Comparison of ENCODE assay signal across 16 cellular contexts in the genomic region with DNA sequence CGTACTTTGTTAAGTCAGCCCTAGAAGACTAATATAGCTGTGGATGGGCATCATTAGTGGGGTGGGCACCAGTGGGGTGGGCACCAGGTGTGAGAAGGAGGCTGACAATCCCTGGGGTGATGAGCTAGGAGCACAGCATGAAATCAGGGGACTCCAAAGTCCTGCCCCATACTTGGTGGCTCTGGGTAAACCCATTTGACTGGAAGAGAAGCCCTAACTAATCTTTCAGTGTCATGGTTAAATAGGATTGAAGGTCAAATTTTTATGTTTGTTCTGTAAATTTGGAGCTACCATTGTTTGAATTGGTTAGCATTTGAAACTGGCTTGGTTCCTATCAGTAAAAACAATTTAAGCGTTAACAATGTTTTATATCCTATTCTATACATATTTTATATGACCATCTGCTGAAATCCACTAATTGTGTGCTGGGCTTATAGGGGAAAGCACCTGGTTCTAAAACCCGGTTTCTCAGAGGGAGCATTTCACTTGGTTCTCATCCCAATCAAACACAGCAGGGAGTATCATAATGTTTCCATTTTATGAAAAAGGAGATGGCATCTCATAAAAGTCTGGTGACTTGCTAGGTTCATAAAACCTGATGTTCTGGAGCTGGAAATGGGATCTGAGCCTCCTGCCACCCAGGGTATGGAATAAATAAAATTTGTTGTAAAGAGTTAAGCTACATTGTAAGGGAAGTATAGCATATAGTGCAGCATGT.
"Had no signal": no experiment of that assay in that cellular context is flagged by ENCODE, and none has a peak within 500 bp of the region (broad histone marks: within the 10 kb centered on the region; RNA-seq: fewer than 3 reads in every experiment).

No MANE protein-coding gene starts in this region.

- H3K27ac Mint-ChIP-seq: activated naive CD4-positive, alpha-beta T cell treated with anti-CD3 and anti-CD28 coated beads, Interleukin-2, amount 50 U/mL, for 24 hours; memory B cell; nephron progenitor cell; stimulated activated effector memory CD8-positive, alpha-beta T cell treated with anti-CD3 and anti-CD28 coated beads, Interleukin-12 subunit alpha, Interleukin-12 subunit beta, amount 100 ng/mL, for 72 hours had no signal

- H3K9me3 Mint-ChIP-seq: activated naive CD4-positive, alpha-beta T cell treated with anti-CD3 and anti-CD28 coated beads, Interleukin-2, amount 50 U/mL, for 24 hours; memory B cell; nephron progenitor cell; stimulated activated effector memory CD8-positive, alpha-beta T cell treated with anti-CD3 and anti-CD28 coated beads, Interleukin-12 subunit alpha, Interleukin-12 subunit beta, amount 100 ng/mL, for 72 hours had no signal

- H3K36me3 ChIP-seq: left lung, ovary had no signal

- ATAC-seq: activated CD4-positive, CD25-positive, alpha-beta regulatory T cell treated with anti-CD3 and anti-CD28 coated beads, Interleukin-2, amount 50 U/mL, for 24 hours; left lung; stimulated activated effector memory CD8-positive, alpha-beta T cell treated with anti-CD3 and anti-CD28 coated beads, Interleukin-12 subunit alpha, Interleukin-12 subunit beta, amount 100 ng/mL, for 72 hours had no signal

- FAIRE-seq: islet of Langerhans, TTC549 had no signal

- H3K4me3 Mint-ChIP-seq: activated naive CD4-positive, alpha-beta T cell treated with anti-CD3 and anti-CD28 coated beads, Interleukin-2, amount 50 U/mL, for 24 hours; memory B cell; nephron progenitor cell; stimulated activated effector memory CD8-positive, alpha-beta T cell treated with anti-CD3 and anti-CD28 coated beads, Interleukin-12 subunit alpha, Interleukin-12 subunit beta, amount 100 ng/mL, for 72 hours had no signal

- H3K27me3 ChIP-seq: left lung, ovary had no signal

- H3K36me3 Mint-ChIP-seq: activated naive CD4-positive, alpha-beta T cell treated with anti-CD3 and anti-CD28 coated beads, Interleukin-2, amount 50 U/mL, for 24 hours; memory B cell; stimulated activated effector memory CD8-positive, alpha-beta T cell treated with anti-CD3 and anti-CD28 coated beads, Interleukin-12 subunit alpha, Interleukin-12 subunit beta, amount 100 ng/mL, for 72 hours had no signal

- H3K4me1 Mint-ChIP-seq: activated naive CD4-positive, alpha-beta T cell treated with anti-CD3 and anti-CD28 coated beads, Interleukin-2, amount 50 U/mL, for 24 hours; stimulated activated effector memory CD8-positive, alpha-beta T cell treated with anti-CD3 and anti-CD28 coated beads, Interleukin-12 subunit alpha, Interleukin-12 subunit beta, amount 100 ng/mL, for 72 hours had no signal

- H3K4me3 ChIP-seq: left lung, ovary, skin epidermis had no signal

- H3K9me3 ChIP-seq: left lung, ovary had no signal

- DNase-seq: activated CD4-positive, alpha-beta T cell treated with anti-CD3 and anti-CD28 coated beads, Interleukin-2, amount 50 U/mL, for 4 hours; activated T-cell treated with anti-CD3 and anti-CD28 coated beads, Interleukin-2, amount 50 U/mL, for 1 hour; amniotic stem cell; cerebellar nuclear complex; left lung; nephron progenitor cell; ovary; retina; T-helper 2 cell had no signal

- H3K27ac ChIP-seq: left lung, ovary, skin epidermis had no signal

- H3K27me3 Mint-ChIP-seq: activated naive CD4-positive, alpha-beta T cell treated with anti-CD3 and anti-CD28 coated beads, Interleukin-2, amount 50 U/mL, for 24 hours had no signal
